Comparison of ENCODE assay signal across 14 cellular contexts in genomic region chr7:144283716-144284115, GRCh38. TPM values are rescaled to one million over a fixed set of nuclear protein-coding genes. Genes with fewer than 3 reads are reported as not detected.
DNase-seq lines count a peak whose midpoint lies in the region; ATAC-seq, FAIRE-seq and TF ChIP-seq lines count a peak whose summit lies in the region.
"Not testable (repeated sequence)": the region's sequence is repeated elsewhere in the genome, so short reads cannot be mapped to it uniquely, and the experiment has no call there.
"Had no signal": no experiment of that assay in that cellular context is flagged by ENCODE, and none has a peak within 500 bp of the region (broad histone marks: within the 10 kb centered on the region; RNA-seq: fewer than 3 reads in every experiment).

No MANE protein-coding gene starts in this region.

- H3K4me1 ChIP-seq in HCT116 (ENCODE audit: control insufficient read depth in 1 of 2, insufficient read depth in 2 of 2, low read length in 2 of 2); Panc1 (ENCODE audit: control insufficient read depth, insufficient read depth, low read length); K562 (replicated peaks in 1 of 2; ENCODE audit: control insufficient read depth in 2 of 2, insufficient read depth in 2 of 2, low read length in 2 of 2); mucosa of descending colon (ENCODE audit: low read depth): not testable (repeated sequence)

- FAIRE-seq in K562 (lab: Jason Lieb, UNC): not testable (repeated sequence)

- H3K4me3 Mint-ChIP-seq in WTC11; stimulated activated naive CD8-positive, alpha-beta T cell treated with anti-CD3 and anti-CD28 coated beads, Interleukin-15, amount 100 ng/mL, for 72 hours: not testable (repeated sequence)

- H3K36me3 ChIP-seq in HCT116 (ENCODE audit: control insufficient read depth in 1 of 2, insufficient read depth in 2 of 2, low read length in 2 of 2); Panc1 (ENCODE audit: control insufficient read depth, insufficient read depth, low read length); K562 (ENCODE audit: control insufficient read depth, insufficient read depth, low read length); mucosa of descending colon (ENCODE audit: low read depth): not testable (repeated sequence)

- H3K9me2 ChIP-seq in HCT116 (ENCODE audit: insufficient read depth): not testable (repeated sequence)

- H4K20me1 ChIP-seq in HCT116 (ENCODE audit: insufficient read depth); K562 (replicated peaks; ENCODE audit: control insufficient read depth, insufficient read depth, low read length): not testable (repeated sequence)

- DNase-seq in HCT116 (ENCODE audit: low read depth, low spot score); Panc1 (ENCODE audit: low read depth, low spot score); WTC11 (ENCODE audit: low spot score); K562 (ENCODE audit: extremely low read depth in 1 of 4, low spot score in 3 of 4); left lobe of liver (ENCODE audit: low spot score); mucosa of descending colon; stimulated activated naive CD8-positive, alpha-beta T cell treated with anti-CD3 and anti-CD28 coated beads, Interleukin-15, amount 100 ng/mL, for 72 hours: not testable (repeated sequence)

- in situ Hi-C loops in Panc1 (cut with HindIII; ENCODE audit: low pct_unique_long_range_greater_than_20kb, low sequenced_read_pairs); K562 (cut with MboI): not testable (repeated sequence)

- not testable (repeated sequence) for H3K9me3 Mint-ChIP-seq in WTC11; stimulated activated naive CD8-positive, alpha-beta T cell treated with anti-CD3 and anti-CD28 coated beads, Interleukin-15, amount 100 ng/mL, for 72 hours

- intact Hi-C loops in HCT116 (cut with micrococcal nuclease); Panc1 (cut with micrococcal nuclease; ENCODE audit: unreplicated experiment); K562 (cut with micrococcal nuclease); mucosa of descending colon (cut with DNase I, micrococcal nuclease): not testable (repeated sequence)

- H3K4me2 ChIP-seq in HCT116 (ENCODE audit: low read length); K562 (ENCODE audit: insufficient read depth, low read length): not testable (repeated sequence)

- ATAC-seq in HCT116 (peak; percentile 51), Panc1 (peak; percentile 53; the same call in 1 of the 2 replicates), WTC11 (peak; percentile 58), K562 (peak; percentile 85), left lobe of liver (peak; percentile 12), mucosa of descending colon (peak; percentile 8)
- ATAC-seq in stimulated activated naive CD8-positive, alpha-beta T cell treated with anti-CD3 and anti-CD28 coated beads, Interleukin-15, amount 100 ng/mL, for 72 hours: peak; percentile 7

- not testable (repeated sequence) for H3K27ac ChIP-seq in HCT116 (ENCODE audit: low read depth, low read length); Panc1 (ENCODE audit: low read length); K562 (ENCODE audit: extremely low read depth, low read depth, low read length)

- CTCF ChIA-PET in HCT116 (lab: Charles Lee); Panc1 (lab: Charles Lee); WTC11 (lab: Charles Lee); K562 (lab: Yijun Ruan, JAX; ENCODE audit: low intra/inter-chr PET ratio): not testable (repeated sequence)

- H3K36me3 Mint-ChIP-seq in WTC11: not testable (repeated sequence)

- TF ChIP-seq CTCF in HCT116 (IDR thresholded peaks at IDR 0.05 in 2 of 3, conservative IDR thresholded peaks at IDR 0.05 in 1 of 3; ENCODE audit: borderline replicate concordance in 1 of 3, insufficient read depth in 1 of 3, low read depth in 2 of 3, low read length in 2 of 3); Panc1 (IDR thresholded peaks at IDR 0.05); WTC11 (IDR thresholded peaks at IDR 0.05); K562 (IDR thresholded peaks at IDR 0.05 in 2 of 3, conservative IDR thresholded peaks at IDR 0.05 in 1 of 3; ENCODE audit: insufficient read depth in 2 of 3, low read depth in 1 of 3, low read length in 3 of 3); mucosa of descending colon (IDR thresholded peaks at IDR 0.05): not testable (repeated sequence)

- H3K9me3 ChIP-seq in HCT116 (ENCODE audit: control insufficient read depth in 1 of 2, insufficient read depth in 1 of 2, low read depth in 1 of 2, low read length in 2 of 2); Panc1 (ENCODE audit: control insufficient read depth, insufficient read depth, low read depth, low read length); K562 (replicated peaks; ENCODE audit: control insufficient read depth, insufficient read depth, low read depth, low read length); mucosa of descending colon: not testable (repeated sequence)

- not testable (repeated sequence) for H3K4me3 ChIP-seq in HCT116 (replicated peaks in 1 of 2; ENCODE audit: low read depth in 1 of 2, low read length in 2 of 2); Panc1 (ENCODE audit: low read depth in 2 of 2, low read length in 2 of 2); K562; mucosa of descending colon

- TF ChIP-seq EP300 in K562 (IDR thresholded peaks at IDR 0.05; ENCODE audit: low read length): not testable (repeated sequence)

- H3K4me1 Mint-ChIP-seq in WTC11; stimulated activated naive CD8-positive, alpha-beta T cell treated with anti-CD3 and anti-CD28 coated beads, Interleukin-15, amount 100 ng/mL, for 72 hours: not testable (repeated sequence)

- POLR2A ChIA-PET in HCT116 (lab: Charles Lee); Panc1 (lab: Charles Lee); WTC11 (lab: Charles Lee); K562 (lab: Yijun Ruan, JAX): not testable (repeated sequence)

- H3K79me2 ChIP-seq in HCT116 (ENCODE audit: insufficient read depth, low read length); K562 (ENCODE audit: control insufficient read depth, insufficient read depth, low read length): not testable (repeated sequence)

- not testable (repeated sequence) for H3K27me3 Mint-ChIP-seq in WTC11 (ENCODE audit: low read depth); stimulated activated naive CD8-positive, alpha-beta T cell treated with anti-CD3 and anti-CD28 coated beads, Interleukin-15, amount 100 ng/mL, for 72 hours

- not testable (repeated sequence) for H2AFZ ChIP-seq in HCT116 (ENCODE audit: low read depth, low read length, poor library complexity, severe bottlenecking); K562 (ENCODE audit: low read depth, low read length)

- H3K9me1 ChIP-seq in K562 (ENCODE audit: control insufficient read depth, insufficient read depth, low read length): not testable (repeated sequence)

- not testable (repeated sequence) for TF ChIP-seq RAD21 in HCT116 (IDR thresholded peaks at IDR 0.05; ENCODE audit: low read depth); K562 (CRISPR knock-in tag; conservative IDR thresholded peaks at IDR 0.05 in 1 of 2, IDR thresholded peaks at IDR 0.05 in 1 of 2)

- RAD21 ChIA-PET in HCT116 (lab: Charles Lee; ENCODE audit: low non-redundant PET in 1 of 2, low total read pairs in 2 of 2, uncharacterized antibody in 2 of 2, unreplicated experiment in 2 of 2): not testable (repeated sequence)

- not testable (repeated sequence) for H3K27ac Mint-ChIP-seq in WTC11; stimulated activated naive CD8-positive, alpha-beta T cell treated with anti-CD3 and anti-CD28 coated beads, Interleukin-15, amount 100 ng/mL, for 72 hours

- not testable (repeated sequence) for TF ChIP-seq POLR2A in HCT116 (IDR thresholded peaks at IDR 0.05; ENCODE audit: borderline replicate concordance, extremely low read depth, insufficient read depth, insufficient read length); K562 (conservative IDR thresholded peaks at IDR 0.05)

- WGBS in K562 (ENCODE audit: insufficient coverage, low coverage, missing lambda C conversion rate): no CpG with 5 or more reads among the region's 6 CpGs

- not testable (repeated sequence) for H3K9ac ChIP-seq in HCT116 (ENCODE audit: low read length); K562 (ENCODE audit: insufficient read depth in 1 of 2, low read depth in 2 of 2, low read length in 2 of 2)

- not testable (repeated sequence) for BruUV-seq in HCT116 (replicated peaks; lab: Mats Ljungman, UMichigan); Panc1 (replicated peaks; lab: Mats Ljungman, UMichigan); K562 (replicated peaks; lab: Mats Ljungman, UMichigan)

- not testable (repeated sequence) for H3K27me3 ChIP-seq in HCT116 (ENCODE audit: insufficient read depth, low read length); Panc1 (ENCODE audit: control insufficient read depth, insufficient read depth, low read length); K562 (ENCODE audit: control insufficient read depth in 2 of 2, insufficient read depth in 2 of 2, low read length in 2 of 2)

RNA-seq across cellular contexts. Expression of gene CTAGE8, which starts 14.6 kb away (rescaled TPM):
- total RNA-seq in HCT116 (2021; ENCODE audit: unreplicated experiment) (6.1 TPM), Panc1 (2021; ENCODE audit: unreplicated experiment) (5.2 TPM), WTC11 (2021) (5.6 to 8.4 TPM (median 7.9 TPM) in 3 replicates), K562 (2014; rRNA removed) (not detected in 2 replicates), K562 (2014; rRNA removed; fragmentation: Illumina TruSeq; extraction: Trizol) (not detected in 2 replicates), K562 (2015; rRNA removed; fragmentation: Illumina TruSeq; extraction: Trizol) (0.04 TPM in 1 of 2 replicates, not detected in the other), K562 (2021) (0.11 TPM in 1 of 2 replicates, not detected in the other), left lobe of liver (1.4 TPM), mucosa of descending colon (10 to 100 TPM in 1 of 3 donors, 1 to 10 TPM in 2; 1.7 to 13.8 (median 4.0) TPM)
- 2.8 and 4.5 TPM in 2 replicates for polyA plus RNA-seq in HCT116 (2012)
- not detected for polyA plus RNA-seq in Panc1 (2012; ENCODE audit: insufficient read length)
- not detected in 2 replicates for total RNA-seq in K562 (2011; cell fraction: chromatin; rRNA removed; ENCODE audit: low replicate concordance)
- not detected in 2 replicates for total RNA-seq in K562 (2011; cell fraction: nucleolus; rRNA removed)
- total RNA-seq in K562 (2011; cell fraction: nucleoplasm; rRNA removed): not detected in 2 replicates
- polyA plus RNA-seq in K562 (2011; rRNA removed) (0.04 TPM in 1 of 2 replicates, not detected in the other), K562 (2014; fragmentation: Illumina TruSeq; extraction: Trizol) (not detected in 2 replicates), K562 (2014; fragmentation: Nextera tagmentation; extraction: Ambion mirVana) (not detected), K562 (2014; rRNA removed) (not detected in 2 replicates)
- polyA plus RNA-seq in K562 (2011; cell fraction: cytosol; rRNA removed): 0.04 and 0.09 TPM in 2 replicates
- polyA plus RNA-seq in K562 (2011; cell fraction: nucleus; rRNA removed): 0.38 and 0.61 TPM in 2 replicates
- polyA plus RNA-seq in K562 (2012): 0.05 and 0.17 TPM in 2 replicates
- polyA minus RNA-seq in K562 (2011; rRNA and poly(A)+ RNA removed): 0.14 and 0.24 TPM in 2 replicates
- polyA minus RNA-seq in K562 (2011; cell fraction: cytosol; rRNA and poly(A)+ RNA removed): not detected in 2 replicates
- polyA minus RNA-seq in K562 (2011; cell fraction: nucleus; rRNA and poly(A)+ RNA removed): 0.44 TPM in 1 of 2 replicates, not detected in the other
- total RNA-seq: CD4-positive, CD25-positive, alpha-beta regulatory T cell; G401 had no signal
- polyA plus RNA-seq: CD14-positive monocyte had no signal

RNA-seq across cellular contexts. Expression of gene OR2A7, which starts 19.1 kb away (rescaled TPM):
- 8.1 TPM for total RNA-seq in HCT116 (2021; ENCODE audit: unreplicated experiment)
- 6.9 and 7.0 TPM in 2 replicates for polyA plus RNA-seq in HCT116 (2012)
- total RNA-seq in Panc1 (2021; ENCODE audit: unreplicated experiment): 0.82 TPM
- polyA plus RNA-seq in Panc1 (2012; ENCODE audit: insufficient read length): 0.35 TPM
- total RNA-seq in WTC11 (2021): 6.3 to 9.9 TPM (median 9.4 TPM) in 3 replicates
- not detected in 2 replicates for total RNA-seq in K562 (2011; cell fraction: chromatin; rRNA removed; ENCODE audit: low replicate concordance)
- not detected in 2 replicates for total RNA-seq in K562 (2011; cell fraction: nucleolus; rRNA removed)
- total RNA-seq in K562 (2011; cell fraction: nucleoplasm; rRNA removed): not detected in 2 replicates
- total RNA-seq in K562 (2014; rRNA removed): not detected in 2 replicates
- not detected in 2 replicates for total RNA-seq in K562 (2014; rRNA removed; fragmentation: Illumina TruSeq; extraction: Trizol)
- total RNA-seq in K562 (2015; rRNA removed; fragmentation: Illumina TruSeq; extraction: Trizol): not detected in 2 replicates
- not detected in 2 replicates for total RNA-seq in K562 (2021)
- 0.06 and 0.08 TPM in 2 replicates for polyA plus RNA-seq in K562 (2011; rRNA removed)
- polyA plus RNA-seq in K562 (2011; cell fraction: cytosol; rRNA removed): 0.24 TPM in 1 of 2 replicates, not detected in the other
- polyA plus RNA-seq in K562 (2011; cell fraction: nucleus; rRNA removed): 0.07 TPM in 1 of 2 replicates, not detected in the other
- 0.11 and 0.18 TPM in 2 replicates for polyA plus RNA-seq in K562 (2012)
- not detected in 2 replicates for polyA plus RNA-seq in K562 (2014; fragmentation: Illumina TruSeq; extraction: Trizol)
- under 1 TPM; 0.03 to 0.10 TPM for polyA plus RNA-seq in K562 (2014; fragmentation: Nextera tagmentation; extraction: Ambion mirVana)
- polyA plus RNA-seq in K562 (2014; rRNA removed): not detected in 2 replicates
- polyA minus RNA-seq in K562 (2011; rRNA and poly(A)+ RNA removed): not detected in 2 replicates
- polyA minus RNA-seq in K562 (2011; cell fraction: cytosol; rRNA and poly(A)+ RNA removed): not detected in 2 replicates
- not detected in 2 replicates for polyA minus RNA-seq in K562 (2011; cell fraction: nucleus; rRNA and poly(A)+ RNA removed)
- total RNA-seq in left lobe of liver: 1.9 TPM
- total RNA-seq in mucosa of descending colon: 10 to 100 TPM; 12.4 to 46.2 (median 16.2) TPM
- total RNA-seq: G401 had no signal
- polyA plus RNA-seq: AG04450, CD14-positive monocyte had no signal

RNA-seq across cellular contexts. Expression of gene OR2A1, which starts 28.5 kb away (rescaled TPM):
- total RNA-seq in HCT116 (2021; ENCODE audit: unreplicated experiment) (not detected), Panc1 (2021; ENCODE audit: unreplicated experiment) (not detected), WTC11 (2021) (0.15 to 0.27 TPM in 2 of 3 replicates, not detected in the other), K562 (2014; rRNA removed) (not detected in 2 replicates), K562 (2014; rRNA removed; fragmentation: Illumina TruSeq; extraction: Trizol) (not detected in 2 replicates), K562 (2015; rRNA removed; fragmentation: Illumina TruSeq; extraction: Trizol) (not detected in 2 replicates), K562 (2021) (not detected in 2 replicates), left lobe of liver (not detected), mucosa of descending colon (not detected)
- 0.13 and 0.14 TPM in 2 replicates for polyA plus RNA-seq in HCT116 (2012)
- 0.39 TPM for polyA plus RNA-seq in Panc1 (2012; ENCODE audit: insufficient read length)
- total RNA-seq in K562 (2011; cell fraction: chromatin; rRNA removed; ENCODE audit: low replicate concordance): not detected in 2 replicates
- not detected in 2 replicates for total RNA-seq in K562 (2011; cell fraction: nucleolus; rRNA removed)
- total RNA-seq in K562 (2011; cell fraction: nucleoplasm; rRNA removed): not detected in 2 replicates
- polyA plus RNA-seq in K562 (2011; rRNA removed) (not detected in 2 replicates), K562 (2014; fragmentation: Illumina TruSeq; extraction: Trizol) (not detected in 2 replicates), K562 (2014; fragmentation: Nextera tagmentation; extraction: Ambion mirVana) (not detected), K562 (2014; rRNA removed) (not detected in 2 replicates)
- not detected in 2 replicates for polyA plus RNA-seq in K562 (2011; cell fraction: cytosol; rRNA removed)
- polyA plus RNA-seq in K562 (2011; cell fraction: nucleus; rRNA removed): not detected in 2 replicates
- polyA plus RNA-seq in K562 (2012): 0.01 TPM in 1 of 2 replicates, not detected in the other
- polyA minus RNA-seq in K562 (2011; rRNA and poly(A)+ RNA removed): not detected in 2 replicates
- not detected in 2 replicates for polyA minus RNA-seq in K562 (2011; cell fraction: cytosol; rRNA and poly(A)+ RNA removed)
- not detected in 2 replicates for polyA minus RNA-seq in K562 (2011; cell fraction: nucleus; rRNA and poly(A)+ RNA removed)
- total RNA-seq: CD4-positive, alpha-beta memory T cell; CD4-positive, CD25-positive, alpha-beta regulatory T cell; CD8-positive, alpha-beta memory T cell; G401 had no signal
- polyA plus RNA-seq: AG04450; CD14-positive monocyte; CD8-positive, alpha-beta memory T cell had no signal

RNA-seq across cellular contexts. Expression of gene OR2A42, which starts 44.3 kb away (rescaled TPM):
- total RNA-seq in HCT116 (2021; ENCODE audit: unreplicated experiment) (not detected), Panc1 (2021; ENCODE audit: unreplicated experiment) (not detected), WTC11 (2021) (0.20 to 0.37 TPM (median 0.27 TPM) in 3 replicates), K562 (2014; rRNA removed) (not detected in 2 replicates), K562 (2014; rRNA removed; fragmentation: Illumina TruSeq; extraction: Trizol) (not detected in 2 replicates), K562 (2015; rRNA removed; fragmentation: Illumina TruSeq; extraction: Trizol) (not detected in 2 replicates), K562 (2021) (not detected in 2 replicates), left lobe of liver (not detected), mucosa of descending colon (under 1 TPM in 1 of 3 donors, not detected in 2; 0.32 TPM)
- 0.09 and 0.12 TPM in 2 replicates for polyA plus RNA-seq in HCT116 (2012)
- polyA plus RNA-seq in Panc1 (2012; ENCODE audit: insufficient read length): 0.12 TPM
- total RNA-seq in K562 (2011; cell fraction: chromatin; rRNA removed; ENCODE audit: low replicate concordance): not detected in 2 replicates
- not detected in 2 replicates for total RNA-seq in K562 (2011; cell fraction: nucleolus; rRNA removed)
- not detected in 2 replicates for total RNA-seq in K562 (2011; cell fraction: nucleoplasm; rRNA removed)
- polyA plus RNA-seq in K562 (2011; rRNA removed) (not detected in 2 replicates), K562 (2014; fragmentation: Illumina TruSeq; extraction: Trizol) (not detected in 2 replicates), K562 (2014; fragmentation: Nextera tagmentation; extraction: Ambion mirVana) (not detected), K562 (2014; rRNA removed) (not detected in 2 replicates)
- polyA plus RNA-seq in K562 (2011; cell fraction: cytosol; rRNA removed): not detected in 2 replicates
- polyA plus RNA-seq in K562 (2011; cell fraction: nucleus; rRNA removed): not detected in 2 replicates
- not detected in 2 replicates for polyA plus RNA-seq in K562 (2012)
- polyA minus RNA-seq in K562 (2011; rRNA and poly(A)+ RNA removed): not detected in 2 replicates
- polyA minus RNA-seq in K562 (2011; cell fraction: cytosol; rRNA and poly(A)+ RNA removed): not detected in 2 replicates
- not detected in 2 replicates for polyA minus RNA-seq in K562 (2011; cell fraction: nucleus; rRNA and poly(A)+ RNA removed)
- total RNA-seq: CD4-positive, alpha-beta memory T cell; CD8-positive, alpha-beta memory T cell; Daoy; G401 had no signal
- polyA plus RNA-seq: AG04450; CD14-positive monocyte; CD4-positive, alpha-beta memory T cell; CD8-positive, alpha-beta memory T cell had no signal

Comparison
In these comparisons a context has a peak if more than half of its experiments do, and no peak if none do; other contexts are left out.
1. ATAC-seq: peak in every context shown above with its lines; median percentile 85 in K562; 58 in WTC11; 53 in Panc1; 51 in HCT116; 12 in left lobe of liver; 8 in mucosa of descending colon; 7 in stimulated activated naive CD8-positive, alpha-beta T cell treated with anti-CD3 and anti-CD28 coated beads, Interleukin-15, amount 100 ng/mL, for 72 hours.